In the genomic region with DNA sequence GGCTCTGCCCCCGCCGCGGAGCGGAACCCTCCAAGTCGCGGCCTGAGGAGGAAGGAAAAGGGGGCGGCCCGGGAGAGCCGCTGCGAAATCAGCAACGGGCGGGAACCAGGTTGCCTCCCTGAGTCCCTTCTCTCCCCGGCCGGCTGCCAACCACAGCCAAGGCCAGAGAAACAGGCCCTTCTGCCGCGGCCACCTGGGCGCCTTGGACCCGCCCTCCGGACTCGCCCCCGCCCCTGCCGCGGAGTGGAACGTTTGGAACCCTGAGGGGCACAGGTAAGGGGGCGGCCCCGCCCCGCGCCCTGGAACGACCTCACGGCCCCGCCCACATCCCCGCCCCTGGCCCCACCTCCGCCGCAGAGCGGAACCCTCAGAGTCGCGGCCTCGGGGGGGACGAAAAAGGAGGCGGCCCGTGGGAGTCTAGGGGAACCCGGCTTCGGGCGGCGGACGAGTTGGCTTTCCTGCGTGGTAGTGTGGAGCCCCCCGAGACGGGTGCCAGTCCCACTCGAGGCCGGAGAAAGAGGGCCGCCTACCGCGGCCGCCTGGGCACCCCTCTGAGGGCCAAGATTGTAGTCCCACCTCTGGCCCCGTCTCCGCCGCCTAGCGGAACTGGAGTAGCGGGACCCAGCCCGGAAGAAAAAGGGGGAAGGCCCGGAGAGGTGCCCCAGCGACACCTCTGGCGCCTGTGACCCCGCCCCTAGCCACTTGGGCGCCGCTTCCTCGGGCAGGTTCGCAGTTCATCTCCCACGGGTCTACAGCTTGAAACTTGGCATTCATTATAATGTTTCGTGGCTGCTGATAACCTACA, we compare ENCODE assay signal across 8 cellular contexts. TPM values are rescaled to one million over a fixed set of nuclear protein-coding genes. Genes with fewer than 3 reads are reported as not detected.
A peak's percentile ranks its signal among the peaks of the same experiment; 100 is the strongest.
DNase-seq lines count a peak whose midpoint lies in the region; ATAC-seq and TF ChIP-seq lines count a peak whose summit lies in the region.

No MANE protein-coding gene starts in this region.

- H3K27ac ChIP-seq in CD4-positive, alpha-beta memory T cell (ENCODE audit: low read depth, low read length) = peak overlapping the region; percentile 70
- H3K27ac ChIP-seq in dorsolateral prefrontal cortex = peak overlapping the region in 55 of 59 donors; percentile 10 to 92 (median 82)
- H3K27ac ChIP-seq in lower lobe of right lung = peak overlapping the region; percentile 89

- peaks cover 0 to 4% (median 0%) of the 10 kb centered on the region in 8 donors for H3K9me3 Mint-ChIP-seq in CD4-positive, alpha-beta memory T cell
- H3K9me3 Mint-ChIP-seq in activated CD4-positive, alpha-beta memory T cell treated with anti-CD3 and anti-CD28 coated beads for 36 hours = no peaks in the 10 kb centered on the region

- no peaks in the 10 kb centered on the region for H3K36me3 ChIP-seq in CD4-positive, alpha-beta memory T cell (ENCODE audit: insufficient read depth, low read length)
- H3K36me3 ChIP-seq in lower lobe of right lung = no peaks in the 10 kb centered on the region

- no peaks in the 10 kb centered on the region for H3K9me3 ChIP-seq in CD4-positive, alpha-beta memory T cell (ENCODE audit: control insufficient read depth in 1 of 2, low read length in 2 of 2)
- no peaks in the 10 kb centered on the region for H3K9me3 ChIP-seq in lower lobe of right lung

- peaks cover 21% of the 10 kb centered on the region for H3K4me1 ChIP-seq in CD4-positive, alpha-beta memory T cell (ENCODE audit: insufficient read depth, low read length)
- H3K4me1 ChIP-seq in lower lobe of right lung = peaks cover 16% of the 10 kb centered on the region

- DNase-seq in CD4-positive, alpha-beta memory T cell = peak; percentile 85 to 89 (median 87)
- peak; percentile 77 for DNase-seq in NCI-H774 (lab: John Stamatoyannopoulos, UW)
- peak; percentile 89 for DNase-seq in activated CD4-positive, alpha-beta memory T cell treated with anti-CD3 and anti-CD28 coated beads for 36 hours
- peak; percentile 57 to 82 (median 68) for DNase-seq in dorsolateral prefrontal cortex
- peak; percentile 88 for DNase-seq in lower lobe of right lung
- DNase-seq in stimulated activated CD4-positive, alpha-beta T cell treated with anti-CD3 and anti-CD28 coated beads, TNF-alpha, amount 100 ng/mL, for 4 hours (ENCODE audit: low read depth in 3 of 3) = peak; percentile 76 to 77 (median 76)

- no peaks in the 10 kb centered on the region for H3K27me3 ChIP-seq in CD4-positive, alpha-beta memory T cell (ENCODE audit: insufficient read depth, low read length)
- H3K27me3 ChIP-seq in dorsolateral prefrontal cortex (peaks cover 0 to 66% (median 22%) of the 10 kb centered on the region in 45 donors), lower lobe of right lung (ENCODE audit: low read depth) (no peaks in the 10 kb centered on the region)

- CTCF ChIA-PET in CD4-positive, alpha-beta memory T cell (lab: Charles Lee; ENCODE audit: partially characterized antibody) = interaction anchor here (1.0 kb wide), 1 partner anchor 9 kb away, joined by 4 read pairs; no protein-coding TSS in a partner anchor
- CTCF ChIA-PET in activated CD4-positive, alpha-beta memory T cell treated with anti-CD3 and anti-CD28 coated beads for 36 hours (lab: Charles Lee) = interaction anchor here (1.5 kb wide), 1 partner anchor 55 kb away, joined by 3 read pairs; no protein-coding TSS in a partner anchor

- peak overlapping the region; percentile 82 to 97 (median 91) for H3K27ac Mint-ChIP-seq in CD4-positive, alpha-beta memory T cell
- peak overlapping the region; percentile 84 for H3K27ac Mint-ChIP-seq in activated CD4-positive, alpha-beta memory T cell treated with anti-CD3 and anti-CD28 coated beads for 36 hours

- H3K36me3 Mint-ChIP-seq in CD4-positive, alpha-beta memory T cell = peaks cover 0 to 5% of the 10 kb centered on the region in 2 donors
- H3K36me3 Mint-ChIP-seq in activated CD4-positive, alpha-beta memory T cell treated with anti-CD3 and anti-CD28 coated beads for 36 hours = no peaks in the 10 kb centered on the region

- H3K4me3 Mint-ChIP-seq in CD4-positive, alpha-beta memory T cell = peak overlapping the region; percentile 75 to 88 (median 82)
- H3K4me3 Mint-ChIP-seq in activated CD4-positive, alpha-beta memory T cell treated with anti-CD3 and anti-CD28 coated beads for 36 hours = peak overlapping the region; percentile 86

- peaks cover 7 to 23% (median 14%) of the 10 kb centered on the region in 4 donors for H3K4me1 Mint-ChIP-seq in CD4-positive, alpha-beta memory T cell
- H3K4me1 Mint-ChIP-seq in activated CD4-positive, alpha-beta memory T cell treated with anti-CD3 and anti-CD28 coated beads for 36 hours (ENCODE audit: low read depth) = peaks cover 6% of the 10 kb centered on the region

- peak in 55 of 56 donors; percentile 22 to 70 (median 49) for TF ChIP-seq CTCF in dorsolateral prefrontal cortex (IDR thresholded peaks at IDR 0.05 in 54 of 56, conservative IDR thresholded peaks at IDR 0.05 in 2 of 56; ENCODE audit: low read depth in 1 of 56, partially characterized antibody in 56 of 56)
- peak; percentile 44 for TF ChIP-seq CTCF in lower lobe of right lung (IDR thresholded peaks at IDR 0.05)

- intact Hi-C loops in CD4-positive, alpha-beta memory T cell (cut with micrococcal nuclease) = loop anchor here (1.0 to 10.0 kb wide), 6 partner anchors 98 to 1250 kb away; partner anchors contain the start of genes CDKL5, PDHA1 and SCML1
- intact Hi-C loops in activated CD4-positive, alpha-beta memory T cell treated with anti-CD3 and anti-CD28 coated beads for 36 hours (cut with micrococcal nuclease) = loop anchor here (1.0 to 5.0 kb wide), 4 partner anchors 310 to 1158 kb away; partner anchors contain the start of genes CDKL5, EIF1AX and PDHA1
- intact Hi-C loops in dorsolateral prefrontal cortex (cut with DNase I) (loop anchor here in 1 of 2 donors (5.0 kb wide), 1 partner anchor 52 kb away; no protein-coding TSS in a partner anchor), lower lobe of right lung (cut with DNase I) (no loop called here)

- ATAC-seq in GM19452 (IDR thresholded peaks at IDR 0.05; ENCODE audit: unreplicated experiment) (peak; percentile 88), HG03571 (IDR thresholded peaks at IDR 0.05; ENCODE audit: unreplicated experiment) (peak; percentile 82), lower lobe of right lung (peak; percentile 98)

- POLR2A ChIA-PET in CD4-positive, alpha-beta memory T cell (lab: Charles Lee; ENCODE audit: partially characterized antibody) = interaction anchor here (0.9 to 1.6 kb wide), 5 partner anchors 97 to 559 kb away, joined by 3 to 5 read pairs (median 4); partner anchors contain the start of gene CDKL5
- POLR2A ChIA-PET in activated CD4-positive, alpha-beta memory T cell treated with anti-CD3 and anti-CD28 coated beads for 36 hours (lab: Charles Lee) = no interaction called here

- no peaks in the 10 kb centered on the region for H3K27me3 Mint-ChIP-seq in CD4-positive, alpha-beta memory T cell
- H3K27me3 Mint-ChIP-seq in activated CD4-positive, alpha-beta memory T cell treated with anti-CD3 and anti-CD28 coated beads for 36 hours = no peaks in the 10 kb centered on the region

- peak overlapping the region in 1 of 2 donors; percentile 63 for H3K4me3 ChIP-seq in CD4-positive, alpha-beta memory T cell (ENCODE audit: low read length in 2 of 2)
- H3K4me3 ChIP-seq in dorsolateral prefrontal cortex (peak overlapping the region; percentile 35 to 84 (median 72)), lower lobe of right lung (peak overlapping the region; percentile 73)

RNA-seq across cellular contexts. Expression of gene PHKA2, which starts 0.7 kb away (rescaled TPM):
- total RNA-seq in CD4-positive, alpha-beta memory T cell = 10 to 100 TPM; 48.1 to 52.5 TPM
- 1 to 10 TPM; 6.5 to 7.9 TPM for polyA plus RNA-seq in CD4-positive, alpha-beta memory T cell
- 10 to 100 TPM; 22.7 to 23.6 TPM for total RNA-seq in activated CD4-positive, alpha-beta memory T cell treated with anti-CD3 and anti-CD28 coated beads for 36 hours
- total RNA-seq in dorsolateral prefrontal cortex (10 to 100 TPM; 14.3 to 42.1 (median 26.8) TPM), lower lobe of right lung (27.5 TPM)
